Comparison of ENCODE assay signal across 30 cellular contexts in the genomic region with DNA sequence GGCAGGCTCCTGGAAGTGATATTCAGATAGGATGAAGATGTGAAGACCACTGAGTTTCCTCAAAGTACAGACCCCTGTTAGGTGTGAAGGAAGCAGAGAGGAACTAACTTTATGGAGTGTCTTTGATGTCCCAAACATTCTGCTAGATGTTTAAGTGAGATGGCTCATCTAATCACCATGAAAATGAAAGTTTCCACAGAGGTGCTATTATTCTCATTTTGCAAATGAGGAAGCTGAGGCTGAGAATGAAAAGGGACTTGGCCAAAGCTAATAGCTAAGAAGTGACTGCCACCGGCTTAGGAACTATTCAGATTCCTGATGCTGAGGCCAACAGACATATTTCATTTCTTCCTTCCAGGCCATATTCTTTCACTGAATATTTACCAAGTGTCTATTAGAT.
"Had no signal": no experiment of that assay in that cellular context is flagged by ENCODE, and none has a peak within 500 bp of the region (broad histone marks: within the 10 kb centered on the region; RNA-seq: fewer than 3 reads in every experiment).

No MANE protein-coding gene starts in this region.

- ATAC-seq: activated CD8-positive, alpha-beta T cell treated with anti-CD3 and anti-CD28 coated beads for 36 hours; activated T-cell treated with anti-CD3 and anti-CD28 coated beads, Interleukin-2, amount 50 U/mL, for 72 hours; activated T-helper 17 cell treated with anti-CD3 and anti-CD28 coated beads, Interleukin-2, amount 50 U/mL, for 72 hours; Panc1 had no signal

- H3K4me1 ChIP-seq: SJSA1 had no signal

- H3K4me3 ChIP-seq: SJSA1 had no signal

- H3K9me3 ChIP-seq: SJSA1, SK-N-SH had no signal

- DNase-seq: activated CD4-positive, alpha-beta T cell treated with anti-CD3 and anti-CD28 coated beads, Interleukin-2, amount 10 ng/mL, durations not matched to agents 24 days and 14 days; activated CD4-positive, alpha-beta T cell treated with anti-CD3 and anti-CD28 coated beads, Interleukin-2, amount 50 U/mL, for 4 hours; activated CD8-positive, alpha-beta T cell treated with anti-CD3 and anti-CD28 coated beads for 36 hours; activated effector memory CD4-positive, alpha-beta T cell treated with anti-CD3 and anti-CD28 coated beads, Interleukin-2, amount 50 U/mL, for 16 hours; activated naive CD4-positive, alpha-beta T cell; activated naive CD4-positive, alpha-beta T cell treated with anti-CD3 and anti-CD28 coated beads, Interleukin-2, amount 50 U/mL, for 16 hours; activated naive CD8-positive, alpha-beta T cell treated with anti-CD3 and anti-CD28 coated beads for 36 hours; activated T-cell treated with anti-CD3 and anti-CD28 coated beads, Interleukin-2, amount 50 U/mL, for 1 hour; activated T-cell treated with anti-CD3 and anti-CD28 coated beads, Interleukin-2, amount 50 U/mL, for 72 hours; amniotic stem cell; aorta; brain microvascular endothelial cell; central memory CD4-positive, alpha-beta T cell; NCI-H1092 treated with DMSO at 0.1 percent for 48 hours; NCI-H1417; NCI-H146; NCI-H187; NCI-H2029 treated with DMSO at 0.1 percent for 48 hours; NCI-H2107; NCI-H2171 treated with DMSO at 0.1 percent for 48 hours; NCI-H2227 treated with DMSO at 0.1 percent for 48 hours; NCI-H446; NCI-H510A treated with DMSO at 0.1 percent for 48 hours; NCI-H526 treated with DMSO at 0.1 percent for 48 hours; NCI-H774; SHP77; SK-N-SH had no signal

- H3K36me3 ChIP-seq: brain microvascular endothelial cell, SJSA1 had no signal

- H3K27ac ChIP-seq: brain microvascular endothelial cell, SJSA1 had no signal

- H3K27me3 ChIP-seq: brain microvascular endothelial cell, SJSA1 had no signal
